ENCODE assay signal across 19 cellular contexts in the genomic region with DNA sequence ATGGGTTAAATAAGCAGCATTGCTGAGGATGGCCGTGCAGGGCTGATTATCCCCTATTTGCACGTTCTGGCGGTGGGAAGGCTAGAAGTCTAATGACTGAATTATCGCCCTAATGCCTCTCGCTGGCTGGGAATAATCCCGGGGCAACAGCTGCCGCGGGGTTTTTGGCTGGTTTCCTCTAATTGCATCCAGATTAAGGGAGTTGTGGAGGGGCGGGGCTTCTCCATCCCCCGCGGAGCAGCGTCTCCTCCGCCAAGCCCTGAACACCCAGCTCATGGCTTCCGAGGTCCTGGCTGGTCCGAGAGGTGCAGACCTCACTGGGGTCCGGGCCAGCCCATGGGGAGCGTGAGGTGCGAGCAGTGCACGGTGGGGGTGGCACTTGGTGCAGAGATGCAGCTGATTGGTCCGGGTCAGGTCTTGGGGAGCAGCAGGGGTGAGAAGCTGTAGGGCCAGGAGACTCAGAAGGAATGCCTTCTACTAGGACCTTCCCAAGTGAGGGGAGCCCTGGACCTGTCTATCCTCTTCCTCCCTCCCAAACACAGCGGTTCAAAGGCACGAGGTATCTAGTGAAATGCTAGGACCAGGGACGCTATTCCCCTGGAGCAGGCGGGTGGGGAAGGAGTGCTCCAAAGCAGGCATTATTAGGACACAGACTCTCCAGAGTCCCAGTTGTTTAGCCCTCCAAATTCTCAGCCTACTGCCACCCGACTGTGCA.
DNase-seq lines count a peak whose midpoint lies in the region; ATAC-seq and TF ChIP-seq lines count a peak whose summit lies in the region.
"Had no signal": no experiment of that assay in that cellular context is flagged by ENCODE, and none has a peak within 500 bp of the region (broad histone marks: within the 10 kb centered on the region; RNA-seq: fewer than 3 reads in every experiment).

No MANE protein-coding gene starts in this region.

- intact Hi-C loops in esophagus muscularis mucosa (cut with DNase I), result no loop called here
- intact Hi-C loops in lower lobe of right lung (cut with DNase I), result no loop called here

- TF ChIP-seq CTCF in DND-41 (IDR thresholded peaks at IDR 0.05; ENCODE audit: borderline replicate concordance, extremely low read depth, low read length, poor library complexity, severe bottlenecking) (no peak), esophagus muscularis mucosa (IDR thresholded peaks at IDR 0.05) (no peak), lower lobe of right lung (IDR thresholded peaks at IDR 0.05) (no peak)

- no peak overlapping the region for H3K4me3 ChIP-seq in CD4-positive, CD25-positive, alpha-beta regulatory T cell (ENCODE audit: low read depth, low read length)
- H3K4me3 ChIP-seq in DND-41 (ENCODE audit: low read depth in 1 of 2, low read length in 2 of 2), result no peak overlapping the region
- no peak overlapping the region for H3K4me3 ChIP-seq in SJCRH30
- no peak overlapping the region for H3K4me3 ChIP-seq in esophagus muscularis mucosa
- no peak overlapping the region for H3K4me3 ChIP-seq in lower lobe of right lung
- H3K4me3 ChIP-seq: heart right ventricle, upper lobe of right lung had no signal

- peak overlapping the region in 1 of 3 donors; percentile 97 for H3K27ac Mint-ChIP-seq in CD4-positive, CD25-positive, alpha-beta regulatory T cell
- H3K27ac Mint-ChIP-seq in memory B cell, result peak overlapping the region; percentile 71
- H3K27ac Mint-ChIP-seq: activated T-helper 1 cell treated with anti-CD3 and anti-CD28 coated beads, Interleukin-12 subunit alpha, Interleukin-12 subunit beta, Interleukin-2, Interleukin-4 antibody, amounts not matched to agents 30 ng/mL and 10 ng/mL and 1 ng/mL, durations not matched to agents 14 hours and 24 hours and 36 hours had no signal

- peaks cover 13% of the 10 kb centered on the region for H3K4me1 ChIP-seq in CD4-positive, CD25-positive, alpha-beta regulatory T cell (ENCODE audit: control insufficient read depth, insufficient read depth, low read length, poor library complexity, severe bottlenecking)
- peaks cover 38% of the 10 kb centered on the region for H3K4me1 ChIP-seq in DND-41 (ENCODE audit: insufficient read depth, low read length)
- peaks cover 12% of the 10 kb centered on the region for H3K4me1 ChIP-seq in SJCRH30
- peaks cover 0 to 20% (median 15%) of the 10 kb centered on the region in 4 donors for H3K4me1 ChIP-seq in esophagus muscularis mucosa
- H3K4me1 ChIP-seq in lower lobe of right lung, result peaks cover 34% of the 10 kb centered on the region

- H3K36me3 ChIP-seq in CD4-positive, CD25-positive, alpha-beta regulatory T cell (ENCODE audit: control insufficient read depth, insufficient read depth, low read length), result no peaks in the 10 kb centered on the region
- H3K36me3 ChIP-seq in DND-41 (ENCODE audit: insufficient read depth, low read length) (no peaks in the 10 kb centered on the region), SJCRH30 (no peaks in the 10 kb centered on the region; the same call in 1 of the 2 replicates), esophagus muscularis mucosa (peaks cover 11 to 47% (median 35%) of the 10 kb centered on the region in 4 donors), lower lobe of right lung (no peaks in the 10 kb centered on the region)
- H3K36me3 ChIP-seq: upper lobe of right lung had no signal

- no peak for TF ChIP-seq POLR2A in esophagus muscularis mucosa (IDR thresholded peaks at IDR 0.05; ENCODE audit: low read depth)

- peaks cover 0 to 58% (median 21%) of the 10 kb centered on the region in 4 donors for H3K4me1 Mint-ChIP-seq in CD4-positive, CD25-positive, alpha-beta regulatory T cell
- peaks cover 56% of the 10 kb centered on the region for H3K4me1 Mint-ChIP-seq in memory B cell

- peaks cover 10% of the 10 kb centered on the region for H3K27me3 Mint-ChIP-seq in CD4-positive, CD25-positive, alpha-beta regulatory T cell
- H3K27me3 Mint-ChIP-seq in memory B cell, result no peaks in the 10 kb centered on the region
- H3K27me3 Mint-ChIP-seq: activated naive CD8-positive, alpha-beta T cell treated with anti-CD3 and anti-CD28 coated beads, Interleukin-2, amount 50 U/mL, for 24 hours had no signal

- no peaks in the 10 kb centered on the region for H3K79me2 ChIP-seq in DND-41 (ENCODE audit: insufficient read depth, low read length)

- H3K36me3 Mint-ChIP-seq in CD4-positive, CD25-positive, alpha-beta regulatory T cell, result no peaks in the 10 kb centered on the region
- no peaks in the 10 kb centered on the region for H3K36me3 Mint-ChIP-seq in memory B cell

- H3K9ac ChIP-seq in DND-41 (ENCODE audit: low read depth, low read length), result no peak overlapping the region

- peak overlapping the region; percentile 28; the same call in 1 of the 2 replicates for H3K4me2 ChIP-seq in DND-41 (ENCODE audit: insufficient read depth, low read length)

- H4K20me1 ChIP-seq in DND-41 (ENCODE audit: insufficient read depth, low read length), result peaks cover 4% of the 10 kb centered on the region; the same call in 1 of the 2 replicates

- no peak for TF ChIP-seq EP300 in esophagus muscularis mucosa (IDR thresholded peaks at IDR 0.05)

- peak overlapping the region in 3 of 4 donors; percentile 32 to 83 (median 75) for H3K4me3 Mint-ChIP-seq in CD4-positive, CD25-positive, alpha-beta regulatory T cell
- H3K4me3 Mint-ChIP-seq in memory B cell, result peak overlapping the region; percentile 77
- H3K4me3 Mint-ChIP-seq: activated T-helper 1 cell treated with anti-CD3 and anti-CD28 coated beads, Interleukin-12 subunit alpha, Interleukin-12 subunit beta, Interleukin-2, Interleukin-4 antibody, amounts not matched to agents 30 ng/mL and 10 ng/mL and 1 ng/mL, durations not matched to agents 14 hours and 24 hours and 36 hours had no signal

- no peak for ATAC-seq in CD4-positive, CD25-positive, alpha-beta regulatory T cell (ENCODE audit: low read depth in 2 of 2)
- ATAC-seq in DND-41 (ENCODE audit: insufficient read depth, low read depth) (no peak), memory B cell (ENCODE audit: low read depth) (no peak), lower lobe of right lung (no peak)
- ATAC-seq: activated naive CD8-positive, alpha-beta T cell treated with anti-CD3 and anti-CD28 coated beads, Interleukin-2, amount 50 U/mL, for 24 hours; upper lobe of right lung had no signal

- WGBS in esophagus muscularis mucosa, result 66% methylated on average over 25 of the region's 25 CpGs

- no peak for DNase-seq in CD4-positive, CD25-positive, alpha-beta regulatory T cell
- DNase-seq in DND-41, result no peak
- peak; percentile 67 to 78 for DNase-seq in SJCRH30
- DNase-seq in memory B cell (ENCODE audit: low spot score in 2 of 2), result no peak
- no peak for DNase-seq in NCI-H2029 treated with DMSO at 0.1 percent for 48 hours (lab: John Stamatoyannopoulos, UW)
- DNase-seq in esophagus muscularis mucosa (ENCODE audit: extremely low spot score), result no peak
- no peak for DNase-seq in NCI-H1048 (lab: John Stamatoyannopoulos, UW)
- DNase-seq in lower lobe of right lung, result no peak
- DNase-seq: activated CD4-positive, alpha-beta memory T cell treated with anti-CD3 and anti-CD28 coated beads, Interleukin-2, amount 10 ng/mL, durations not matched to agents 7 days and 5 days; C1 segment of cervical spinal cord; mesenchymal stem cell; NCI-H187; NCI-H69; stimulated activated naive CD8-positive, alpha-beta T cell treated with anti-CD3 and anti-CD28 coated beads, Interleukin-15, amount 100 ng/mL, for 72 hours had no signal

- no peak overlapping the region for H2AFZ ChIP-seq in DND-41 (ENCODE audit: low read depth, low read length)

- H3K27me3 ChIP-seq in CD4-positive, CD25-positive, alpha-beta regulatory T cell (ENCODE audit: control insufficient read depth, insufficient read depth, low read length), result no peaks in the 10 kb centered on the region
- no peaks in the 10 kb centered on the region for H3K27me3 ChIP-seq in DND-41 (ENCODE audit: insufficient read depth, low read length, poor library complexity)
- H3K27me3 ChIP-seq in SJCRH30, result no peaks in the 10 kb centered on the region
- peaks cover 0 to 2% (median under 1%) of the 10 kb centered on the region in 4 donors for H3K27me3 ChIP-seq in esophagus muscularis mucosa
- H3K27me3 ChIP-seq in lower lobe of right lung (ENCODE audit: low read depth), result no peaks in the 10 kb centered on the region
- H3K27me3 ChIP-seq: upper lobe of right lung had no signal

- no peak overlapping the region for H3K27ac ChIP-seq in CD4-positive, CD25-positive, alpha-beta regulatory T cell (ENCODE audit: insufficient read depth, low read length, poor library complexity, severe bottlenecking)
- H3K27ac ChIP-seq in DND-41 (ENCODE audit: low read length) (peak overlapping the region; percentile 50; the same call in 1 of the 2 replicates), SJCRH30 (no peak overlapping the region), esophagus muscularis mucosa (replicated peaks in 1 of 4) (no peak overlapping the region), lower lobe of right lung (no peak overlapping the region)
- H3K27ac ChIP-seq: heart right ventricle, upper lobe of right lung had no signal

- peaks cover 0 to 1% (median 0%) of the 10 kb centered on the region in 7 donors for H3K9me3 Mint-ChIP-seq in CD4-positive, CD25-positive, alpha-beta regulatory T cell
- no peaks in the 10 kb centered on the region for H3K9me3 Mint-ChIP-seq in memory B cell
- H3K9me3 Mint-ChIP-seq: activated CD4-positive, alpha-beta memory T cell treated with anti-CD3 and anti-CD28 coated beads, Interleukin-2, amount 10 ng/mL, durations not matched to agents 7 days and 5 days; activated naive CD8-positive, alpha-beta T cell treated with anti-CD3 and anti-CD28 coated beads, Interleukin-2, amount 50 U/mL, for 24 hours; activated T-helper 1 cell treated with anti-CD3 and anti-CD28 coated beads, Interleukin-12 subunit alpha, Interleukin-12 subunit beta, Interleukin-2, Interleukin-4 antibody, amounts not matched to agents 30 ng/mL and 10 ng/mL and 1 ng/mL, durations not matched to agents 14 hours and 24 hours and 36 hours; neural crest cell; stimulated activated naive CD8-positive, alpha-beta T cell treated with anti-CD3 and anti-CD28 coated beads, Interleukin-15, amount 100 ng/mL, for 72 hours had no signal

- no peaks in the 10 kb centered on the region for H3K9me3 ChIP-seq in CD4-positive, CD25-positive, alpha-beta regulatory T cell (ENCODE audit: control insufficient read depth in 2 of 2, low read length in 2 of 2)
- no peaks in the 10 kb centered on the region for H3K9me3 ChIP-seq in DND-41 (ENCODE audit: insufficient read depth, low read length, severe bottlenecking)
- no peaks in the 10 kb centered on the region for H3K9me3 ChIP-seq in SJCRH30 (replicated peaks)
- H3K9me3 ChIP-seq in esophagus muscularis mucosa, result no peaks in the 10 kb centered on the region
- H3K9me3 ChIP-seq in lower lobe of right lung, result no peaks in the 10 kb centered on the region
- H3K9me3 ChIP-seq: heart right ventricle, upper lobe of right lung had no signal

Comparison
In these comparisons a context has a peak if more than half of its experiments do, and no peak if none do; other contexts are left out.
1. DNase-seq: peak in SJCRH30 (2 of 2); none in CD4-positive, CD25-positive, alpha-beta regulatory T cell (0 of 3), DND-41 (single experiment), memory B cell (0 of 2), NCI-H2029 treated with DMSO at 0.1 percent for 48 hours (single experiment), esophagus muscularis mucosa (single experiment), NCI-H1048 (single experiment) and lower lobe of right lung (single experiment).